ENCODE assay signal across 27 cellular contexts in genomic region chr13:107031691-107032090, GRCh38.
"Had no signal": no experiment of that assay in that cellular context is flagged by ENCODE, and none has a peak within 500 bp of the region (broad histone marks: within the 10 kb centered on the region; RNA-seq: fewer than 3 reads in every experiment).

No MANE protein-coding gene starts in this region.

- H3K9me3 Mint-ChIP-seq: memory B cell, type B pancreatic cell had no signal

- H3K27ac Mint-ChIP-seq: immature natural killer cell; memory B cell; naive thymus-derived CD4-positive, alpha-beta T cell; natural killer cell treated with Interleukin-12 subunit alpha and Interleukin-12 subunit beta and Interleukin-15 and Interleukin-18, amount 100 ng/mL, for 72 hours; progenitor cell of endocrine pancreas; stimulated activated memory B cell treated with anti-CD40 and anti-IgM and Interleukin-4, amounts not matched to agents 10 μg/mL and 1 μg/mL and 100 μg/mL, for 72 hours; stimulated activated naive CD8-positive, alpha-beta T cell treated with anti-CD3 and anti-CD28 coated beads, Interleukin-15, amount 100 ng/mL, for 72 hours; type B pancreatic cell had no signal

- H3K36me3 ChIP-seq: left ventricle myocardium inferior, ovary, right atrium auricular region, right lobe of liver, tibial artery, uterus had no signal

- H3K4me3 ChIP-seq: left ventricle myocardium inferior, lung, mucosa of descending colon, ovary, right atrium auricular region, right lobe of liver, smooth muscle cell, testis, tibial artery, uterus had no signal

- DNase-seq: hypothalamus; immature natural killer cell; kidney; left ventricle myocardium inferior; midbrain; mucosa of descending colon; naive thymus-derived CD4-positive, alpha-beta T cell; ovary; right lobe of liver; stimulated activated CD4-positive, alpha-beta T cell treated with anti-CD3 and anti-CD28 coated beads, Interleukin-1b, Interleukin-23, amount 100 ng/mL, for 48 hours; stimulated activated CD4-positive, alpha-beta T cell treated with anti-CD3 and anti-CD28 coated beads, Interleukin-2, amount 100 ng/mL, for 48 hours; stimulated activated CD4-positive, alpha-beta T cell treated with anti-CD3 and anti-CD28 coated beads, Interleukin-4, amount 100 ng/mL, for 4 hours; stimulated activated CD8-positive, alpha-beta memory T cell treated with anti-CD3 and anti-CD28 coated beads, Interleukin-4, amount 100 ng/mL, for 48 hours; stimulated activated naive CD4-positive, alpha-beta T cell treated with Interleukin-2 at 50 U/mL for 16 hours; stimulated activated naive CD8-positive, alpha-beta T cell treated with anti-CD3 and anti-CD28 coated beads, Interleukin-15, amount 100 ng/mL, for 72 hours; substantia nigra; testis; tibial artery; uterus had no signal

- H3K27me3 ChIP-seq: ovary, right atrium auricular region, right lobe of liver, testis, tibial artery, uterus had no signal

- H3K4me1 ChIP-seq: left ventricle myocardium inferior, right atrium auricular region, right lobe of liver, testis, uterus had no signal

- ATAC-seq: mucosa of descending colon; naive thymus-derived CD4-positive, alpha-beta T cell; natural killer cell treated with Interleukin-12 subunit alpha and Interleukin-12 subunit beta and Interleukin-15 and Interleukin-18, amount 100 ng/mL, for 72 hours; right lobe of liver; stimulated activated memory B cell treated with anti-CD40 and anti-IgM and Interleukin-4, amounts not matched to agents 10 μg/mL and 1 μg/mL and 100 μg/mL, for 72 hours; stimulated activated naive CD8-positive, alpha-beta T cell treated with anti-CD3 and anti-CD28 coated beads, Interleukin-15, amount 100 ng/mL, for 72 hours had no signal

- H3K4me1 Mint-ChIP-seq: immature natural killer cell; memory B cell; naive thymus-derived CD4-positive, alpha-beta T cell; stimulated activated memory B cell treated with anti-CD40 and anti-IgM and Interleukin-4, amounts not matched to agents 10 μg/mL and 1 μg/mL and 100 μg/mL, for 72 hours; stimulated activated naive CD8-positive, alpha-beta T cell treated with anti-CD3 and anti-CD28 coated beads, Interleukin-15, amount 100 ng/mL, for 72 hours had no signal

- H3K9me3 ChIP-seq: mucosa of descending colon, ovary, right atrium auricular region, right lobe of liver, testis, tibial artery, uterus had no signal

- H3K27me3 Mint-ChIP-seq: memory B cell; naive thymus-derived CD4-positive, alpha-beta T cell; natural killer cell treated with Interleukin-12 subunit alpha and Interleukin-12 subunit beta and Interleukin-15 and Interleukin-18, amount 100 ng/mL, for 72 hours; progenitor cell of endocrine pancreas; stimulated activated memory B cell treated with anti-CD40 and anti-IgM and Interleukin-4, amounts not matched to agents 10 μg/mL and 1 μg/mL and 100 μg/mL, for 72 hours; stimulated activated naive CD8-positive, alpha-beta T cell treated with anti-CD3 and anti-CD28 coated beads, Interleukin-15, amount 100 ng/mL, for 72 hours; type B pancreatic cell had no signal

- H3K36me3 Mint-ChIP-seq: immature natural killer cell; memory B cell; naive thymus-derived CD4-positive, alpha-beta T cell; natural killer cell treated with Interleukin-12 subunit alpha and Interleukin-12 subunit beta and Interleukin-15 and Interleukin-18, amount 100 ng/mL, for 72 hours; stimulated activated memory B cell treated with anti-CD40 and anti-IgM and Interleukin-4, amounts not matched to agents 10 μg/mL and 1 μg/mL and 100 μg/mL, for 72 hours; type B pancreatic cell had no signal

- H3K27ac ChIP-seq: left ventricle myocardium inferior, ovary, right atrium auricular region, right lobe of liver, testis, tibial artery, uterus had no signal

- H3K4me3 Mint-ChIP-seq: immature natural killer cell; memory B cell; naive thymus-derived CD4-positive, alpha-beta T cell; natural killer cell treated with Interleukin-12 subunit alpha and Interleukin-12 subunit beta and Interleukin-15 and Interleukin-18, amount 100 ng/mL, for 72 hours; stimulated activated memory B cell treated with anti-CD40 and anti-IgM and Interleukin-4, amounts not matched to agents 10 μg/mL and 1 μg/mL and 100 μg/mL, for 72 hours; stimulated activated naive CD8-positive, alpha-beta T cell treated with anti-CD3 and anti-CD28 coated beads, Interleukin-15, amount 100 ng/mL, for 72 hours; type B pancreatic cell had no signal

- H3K4me2 ChIP-seq: smooth muscle cell had no signal
